ENCODE assay signal across 16 cellular contexts in genomic region chrX:132940727-132941162, GRCh38. TPM values are rescaled to one million over a fixed set of nuclear protein-coding genes. Genes with fewer than 3 reads are reported as not detected.
A peak's percentile ranks its signal among the peaks of the same experiment; 100 is the strongest.
DNase-seq lines count a peak whose midpoint lies in the region; ATAC-seq, FAIRE-seq and TF ChIP-seq lines count a peak whose summit lies in the region.
"Had no signal": no experiment of that assay in that cellular context is flagged by ENCODE, and none has a peak within 500 bp of the region (broad histone marks: within the 10 kb centered on the region; RNA-seq: fewer than 3 reads in every experiment).

No MANE protein-coding gene starts in this region.

- H3K9me3 ChIP-seq in Loucy (ENCODE audit: insufficient read depth, low read depth, low read length): no peaks in the 10 kb centered on the region
- H3K9me3 ChIP-seq: body of pancreas, heart left ventricle, left ventricle myocardium inferior had no signal

- H3K27ac Mint-ChIP-seq in neural crest cell (ENCODE audit: unreplicated experiment): no peak overlapping the region
- H3K27ac Mint-ChIP-seq: activated T-helper 17 cell treated with anti-CD3 and anti-CD28 coated beads, Interleukin-2, amount 50 U/mL, for 72 hours; natural killer cell treated with Interleukin-12 subunit alpha and Interleukin-12 subunit beta and Interleukin-15 and Interleukin-18, amount 100 ng/mL, for 72 hours had no signal

- no peak overlapping the region for H3K4me2 ChIP-seq in Loucy (ENCODE audit: low read depth, low read length, poor library complexity, severe bottlenecking)

- H4K20me1 ChIP-seq in Loucy (ENCODE audit: insufficient read depth, low read length, poor library complexity, severe bottlenecking): no peaks in the 10 kb centered on the region

- H3K4me3 Mint-ChIP-seq in neural crest cell: no peak overlapping the region
- H3K4me3 Mint-ChIP-seq: activated T-helper 17 cell treated with anti-CD3 and anti-CD28 coated beads, Interleukin-2, amount 50 U/mL, for 72 hours; natural killer cell treated with Interleukin-12 subunit alpha and Interleukin-12 subunit beta and Interleukin-15 and Interleukin-18, amount 100 ng/mL, for 72 hours had no signal

- no peak overlapping the region for H2AFZ ChIP-seq in Loucy (ENCODE audit: low read length)

- peaks cover 3% of the 10 kb centered on the region for H3K36me3 Mint-ChIP-seq in neural crest cell (ENCODE audit: low read depth)
- H3K36me3 Mint-ChIP-seq: natural killer cell treated with Interleukin-12 subunit alpha and Interleukin-12 subunit beta and Interleukin-15 and Interleukin-18, amount 100 ng/mL, for 72 hours had no signal

- H3F3A ChIP-seq in Loucy (ENCODE audit: low read depth): no peaks in the 10 kb centered on the region

- TF ChIP-seq CTCF in Loucy (conservative IDR thresholded peaks at IDR 0.05; ENCODE audit: low read length) (peak; percentile 32), bronchial epithelial cell (IDR thresholded peaks at IDR 0.05; ENCODE audit: insufficient read depth, low read length, severe bottlenecking) (peak; percentile 16), neural crest cell (conservative IDR thresholded peaks at IDR 0.05) (peak; percentile 60)

- no peak for ATAC-seq in left cardiac atrium
- no peak for ATAC-seq in HG03354 (IDR thresholded peaks at IDR 0.05; ENCODE audit: poor library complexity, severe bottlenecking, unreplicated experiment)
- ATAC-seq: activated T-helper 17 cell treated with anti-CD3 and anti-CD28 coated beads, Interleukin-2, amount 50 U/mL, for 72 hours; body of pancreas; GM12878; heart left ventricle; natural killer cell treated with Interleukin-12 subunit alpha and Interleukin-12 subunit beta and Interleukin-15 and Interleukin-18, amount 100 ng/mL, for 72 hours had no signal

- H3K36me3 ChIP-seq in Loucy (ENCODE audit: insufficient read depth, low read length): no peaks in the 10 kb centered on the region
- H3K36me3 ChIP-seq in bronchial epithelial cell (ENCODE audit: control insufficient read depth, insufficient read depth, low read length): no peaks in the 10 kb centered on the region
- H3K36me3 ChIP-seq: heart left ventricle, left ventricle myocardium inferior had no signal

- H3K9me2 ChIP-seq in Loucy (replicated peaks; ENCODE audit: low read depth, low read length): no peaks in the 10 kb centered on the region

- peaks cover 23% of the 10 kb centered on the region for H3K4me1 Mint-ChIP-seq in neural crest cell
- H3K4me1 Mint-ChIP-seq: activated T-helper 17 cell treated with anti-CD3 and anti-CD28 coated beads, Interleukin-2, amount 50 U/mL, for 72 hours had no signal

- intact Hi-C loops in left cardiac atrium (cut with DNase I): no loop called here

- H3K79me2 ChIP-seq in Loucy (ENCODE audit: insufficient read depth, low read length): no peaks in the 10 kb centered on the region

- DNase-seq in ELF-1 (ENCODE audit: low read depth, low spot score) (peak; percentile 36), bronchial epithelial cell (ENCODE audit: low read depth) (peak; percentile 75), neural crest cell (ENCODE audit: low read depth, low spot score) (no peak), left cardiac atrium (no peak), epidermal melanocyte (ENCODE audit: insufficient read length, low spot score) (no peak)
- DNase-seq: activated CD4-positive, alpha-beta T cell treated with anti-CD3 and anti-CD28 coated beads, Interleukin-2, amount 50 U/mL, for 48 hours; body of pancreas; heart left ventricle; left ventricle myocardium inferior had no signal

- no peak for FAIRE-seq in bronchial epithelial cell (lab: Jason Lieb, UNC)
- FAIRE-seq: GM12878, RCC 7860 had no signal

- no peaks in the 10 kb centered on the region for H3K27me3 Mint-ChIP-seq in neural crest cell (ENCODE audit: low read depth)
- H3K27me3 Mint-ChIP-seq: activated T-helper 17 cell treated with anti-CD3 and anti-CD28 coated beads, Interleukin-2, amount 50 U/mL, for 72 hours had no signal

- H3K9ac ChIP-seq in Loucy (ENCODE audit: low read depth, low read length, poor library complexity, severe bottlenecking): no peak overlapping the region

- H3K27me3 ChIP-seq in Loucy (ENCODE audit: insufficient read depth, low read length, poor library complexity, severe bottlenecking) (no peaks in the 10 kb centered on the region), bronchial epithelial cell (ENCODE audit: control insufficient read depth, insufficient read depth, low read length) (no peaks in the 10 kb centered on the region)
- H3K27me3 ChIP-seq: body of pancreas had no signal

- no peaks in the 10 kb centered on the region for H3K9me3 Mint-ChIP-seq in neural crest cell
- H3K9me3 Mint-ChIP-seq: activated T-helper 17 cell treated with anti-CD3 and anti-CD28 coated beads, Interleukin-2, amount 50 U/mL, for 72 hours; natural killer cell treated with Interleukin-12 subunit alpha and Interleukin-12 subunit beta and Interleukin-15 and Interleukin-18, amount 100 ng/mL, for 72 hours had no signal

- H3K4me1 ChIP-seq in Loucy (ENCODE audit: insufficient read depth, low read length, poor library complexity, severe bottlenecking): no peaks in the 10 kb centered on the region
- H3K4me1 ChIP-seq: body of pancreas, heart left ventricle, left ventricle myocardium inferior had no signal

- H3K4me3 ChIP-seq in Loucy (ENCODE audit: low read length, poor library complexity, severe bottlenecking): no peak overlapping the region
- H3K4me3 ChIP-seq in bronchial epithelial cell (ENCODE audit: low read depth, low read length): no peak overlapping the region
- H3K4me3 ChIP-seq: body of pancreas, GM12878, heart left ventricle, left ventricle myocardium inferior had no signal

RNA-seq across cellular contexts. Expression of gene HS6ST2, which starts 17.7 kb away (rescaled TPM):
- total RNA-seq in bronchial epithelial cell (9.7 and 16.8 TPM in 2 replicates), neural crest cell (13.9 and 14.2 TPM in 2 replicates), left cardiac atrium (under 1 TPM; 0.06 to 0.26 TPM)
- total RNA-seq: GM12878, LHCN-M2 had no signal

Comparison
In these comparisons a context has a peak if more than half of its experiments do, and no peak if none do; other contexts are left out.
1. DNase-seq: peak in ELF-1 (single experiment) and bronchial epithelial cell (single experiment); none in neural crest cell (single experiment), left cardiac atrium (single experiment) and epidermal melanocyte (single experiment).
2. Peak in every context shown above with its lines, with median percentiles within 50 percentile points of each other: CTCF ChIP-seq.